In genomic region chr7:37753398-37753797, GRCh38 we compare ENCODE assay signal across 22 cellular contexts.
A peak's percentile ranks its signal among the peaks of the same experiment; 100 is the strongest.
DNase-seq lines count a peak whose midpoint lies in the region; ATAC-seq, FAIRE-seq and TF ChIP-seq lines count a peak whose summit lies in the region.
"Had no signal": no experiment of that assay in that cellular context is flagged by ENCODE, and none has a peak within 500 bp of the region (broad histone marks: within the 10 kb centered on the region; RNA-seq: fewer than 3 reads in every experiment).

No MANE protein-coding gene starts in this region.

- no peaks in the 10 kb centered on the region for H3K27me3 ChIP-seq in cardiac muscle cell
- H3K27me3 ChIP-seq in right cardiac atrium (ENCODE audit: control insufficient read depth, insufficient read depth), result no peaks in the 10 kb centered on the region
- no peaks in the 10 kb centered on the region for H3K27me3 ChIP-seq in GM12878 (replicated peaks in 1 of 2; ENCODE audit: control insufficient read depth in 2 of 2, insufficient read depth in 2 of 2, low read length in 1 of 2)
- H3K27me3 ChIP-seq: BLaER1 had no signal

- H3K4me1 Mint-ChIP-seq in mesothelial cell of epicardium, result peaks cover 6% of the 10 kb centered on the region
- H3K4me1 Mint-ChIP-seq: B cell; CD4-positive, CD25-positive, alpha-beta regulatory T cell had no signal

- CTCF ChIA-PET in A549 (lab: Yijun Ruan, JAX), result no interaction called here
- CTCF ChIA-PET in GM12878 (lab: Yijun Ruan, JAX), result interaction anchor here (1.1 to 3.3 kb wide), 3 partner anchors 19 to 80 kb away, joined by 4 to 12 read pairs (median 9); no protein-coding TSS in a partner anchor

- TF ChIP-seq CTCF in cardiac muscle cell (IDR thresholded peaks at IDR 0.05; ENCODE audit: low read depth, low read length) (no peak), A549 (IDR thresholded peaks at IDR 0.05) (no peak), GM12878 (IDR thresholded peaks at IDR 0.05 in 2 of 3, conservative IDR thresholded peaks at IDR 0.05 in 1 of 3; ENCODE audit: control insufficient read depth in 2 of 3, extremely low read depth in 1 of 3, insufficient read depth in 1 of 3, low read depth in 3 of 3, low read length in 3 of 3) (no peak), mesothelial cell of epicardium (IDR thresholded peaks at IDR 0.05; ENCODE audit: unreplicated experiment) (no peak)

- no peak overlapping the region for H3K4me2 ChIP-seq in A549
- no peak overlapping the region for H3K4me2 ChIP-seq in GM12878 (ENCODE audit: control insufficient read depth, insufficient read depth)
- H3K4me2 ChIP-seq: BLaER1, GM23338 had no signal

- SMC1A ChIA-PET in GM12878 (lab: Charles Lee; ENCODE audit: uncharacterized antibody, unreplicated experiment), result interaction anchor here (0.6 to 1.5 kb wide), 6 partner anchors 9 to 110 kb away, joined by 3 to 6 read pairs (median 4); no protein-coding TSS in a partner anchor

- intact Hi-C loops in right cardiac atrium (cut with DNase I), result no loop called here
- intact Hi-C loops in GM12878 (cut with micrococcal nuclease; ENCODE audit: unreplicated experiment), result no loop called here

- peak; percentile 28 for FAIRE-seq in A549 (lab: Jason Lieb, UNC)
- FAIRE-seq in GM12878 (lab: Jason Lieb, UNC), result no peak
- FAIRE-seq: G401.6, GM12891, GM18507 had no signal

- peak overlapping the region; percentile 17; the same call in 1 of the 2 replicates for H2AFZ ChIP-seq in GM12878 (ENCODE audit: control insufficient read depth, low read depth, low read length)
- H2AFZ ChIP-seq: GM23338 had no signal

- no peaks in the 10 kb centered on the region for H3K9me3 ChIP-seq in cardiac muscle cell (ENCODE audit: low read depth)
- no peaks in the 10 kb centered on the region for H3K9me3 ChIP-seq in right cardiac atrium (ENCODE audit: control insufficient read depth, low read length)
- H3K9me3 ChIP-seq in A549, result no peaks in the 10 kb centered on the region
- H3K9me3 ChIP-seq in GM12878 (replicated peaks; ENCODE audit: control insufficient read depth, insufficient read depth, low read length), result no peaks in the 10 kb centered on the region; the same call in 2 of the 3 replicates
- H3K9me3 ChIP-seq: BLaER1, Caco-2 had no signal

- H3K36me3 ChIP-seq in cardiac muscle cell (no peaks in the 10 kb centered on the region), GM12878 (ENCODE audit: control insufficient read depth in 2 of 2, insufficient read depth in 2 of 2, low read length in 1 of 2) (no peaks in the 10 kb centered on the region)
- H3K36me3 ChIP-seq: BLaER1 had no signal

- RAD21 ChIA-PET in GM12878 (lab: Charles Lee; ENCODE audit: unreplicated experiment), result interaction anchor here (1.2 to 1.5 kb wide), 2 partner anchors 21 to 64 kb away, joined by 3 to 4 read pairs; no protein-coding TSS in a partner anchor

- POLR2A ChIA-PET in A549 (lab: Yijun Ruan, JAX), result no interaction called here
- POLR2A ChIA-PET in GM12878 (lab: Charles Lee), result interaction anchor here (0.6 to 0.9 kb wide), 3 partner anchors 18 to 58 kb away, joined by 4 to 5 read pairs (median 5); no protein-coding TSS in a partner anchor

- no peaks in the 10 kb centered on the region for H4K20me1 ChIP-seq in GM12878 (ENCODE audit: control insufficient read depth, insufficient read depth)
- H4K20me1 ChIP-seq: BLaER1 had no signal

- peak overlapping the region; percentile 48 for H3K27ac Mint-ChIP-seq in mesothelial cell of epicardium
- H3K27ac Mint-ChIP-seq: B cell; CD4-positive, CD25-positive, alpha-beta regulatory T cell; CD8-positive, alpha-beta T cell; GM23338; H9 had no signal

- peaks cover 11% of the 10 kb centered on the region for H3K9me3 Mint-ChIP-seq in mesothelial cell of epicardium
- H3K9me3 Mint-ChIP-seq: CD8-positive, alpha-beta T cell; GM23338; H9 had no signal

- BruUV-seq in GM12878 (replicated peaks; lab: Mats Ljungman, UMichigan), result no TSS peak

- no peak for TF ChIP-seq EP300 in A549 (IDR thresholded peaks at IDR 0.05)
- no peak for TF ChIP-seq EP300 in GM12878 (IDR thresholded peaks at IDR 0.05; ENCODE audit: borderline replicate concordance in 1 of 2, control insufficient read depth in 1 of 2, low read depth in 2 of 2, low read length in 2 of 2)

- in situ Hi-C loops in GM12878 (cut with MboI), result no loop called here

- no peak overlapping the region for H3K4me3 Mint-ChIP-seq in mesothelial cell of epicardium
- H3K4me3 Mint-ChIP-seq: B cell; CD4-positive, CD25-positive, alpha-beta regulatory T cell; CD8-positive, alpha-beta T cell; GM23338; H9 had no signal

- H3K4me1 ChIP-seq in cardiac muscle cell (ENCODE audit: low read depth) (peaks cover 44% of the 10 kb centered on the region), right cardiac atrium (ENCODE audit: control insufficient read depth, insufficient read depth, low read length) (peaks cover 4% of the 10 kb centered on the region), A549 (no peaks in the 10 kb centered on the region), GM12878 (ENCODE audit: control insufficient read depth, insufficient read depth, low read length) (no peaks in the 10 kb centered on the region)
- H3K4me1 ChIP-seq: Caco-2 had no signal

- TF ChIP-seq RAD21 in A549 (conservative IDR thresholded peaks at IDR 0.05 in 1 of 2, IDR thresholded peaks at IDR 0.05 in 1 of 2) (no peak), GM12878 (IDR thresholded peaks at IDR 0.05; ENCODE audit: insufficient read depth, low read depth, low read length) (no peak)

- ATAC-seq in right cardiac atrium (no peak), A549 (no peak), GM12878 (no peak), HG03439 (IDR thresholded peaks at IDR 0.05; ENCODE audit: unreplicated experiment) (no peak)
- ATAC-seq: CD8-positive, alpha-beta T cell; GM23338; HCT116 had no signal

- H3K27ac ChIP-seq in cardiac muscle cell, result peak overlapping the region; percentile 45
- no peak overlapping the region for H3K27ac ChIP-seq in right cardiac atrium (ENCODE audit: low read length)
- H3K27ac ChIP-seq in A549, result no peak overlapping the region
- no peak overlapping the region for H3K27ac ChIP-seq in GM12878 (ENCODE audit: control insufficient read depth, insufficient read depth)
- H3K27ac ChIP-seq: BLaER1, C4-2B had no signal

- no peaks in the 10 kb centered on the region for H3K79me2 ChIP-seq in GM12878 (ENCODE audit: control insufficient read depth, insufficient read depth, low read length)

- H3K4me3 ChIP-seq in cardiac muscle cell (no peak overlapping the region), right cardiac atrium (ENCODE audit: low read length) (no peak overlapping the region), A549 (no peak overlapping the region), GM12878 (no peak overlapping the region)
- H3K4me3 ChIP-seq: BLaER1, GM23338 had no signal

- DNase-seq in cardiac muscle cell (ENCODE audit: low read depth in 1 of 2, low spot score in 1 of 2), result no peak
- no peak for DNase-seq in right cardiac atrium
- no peak for DNase-seq in A549 (ENCODE audit: low read depth in 1 of 2, low spot score in 1 of 2)
- no peak for DNase-seq in GM12878 (ENCODE audit: low read depth, low spot score)
- DNase-seq in mesothelial cell of epicardium (ENCODE audit: low spot score in 2 of 2, unreplicated experiment in 2 of 2), result no peak
- no peak for DNase-seq in hypothalamus (lab: John Stamatoyannopoulos, UW)
- no peak for DNase-seq in SHP77 (lab: John Stamatoyannopoulos, UW)
- DNase-seq: Caco-2; CD4-positive, CD25-positive, alpha-beta regulatory T cell; CD8-positive, alpha-beta T cell; DMS153; DND-41; H9 had no signal

- H3K9ac ChIP-seq in GM12878 (ENCODE audit: control insufficient read depth, insufficient read depth, low read length), result no peak overlapping the region
- H3K9ac ChIP-seq: BLaER1 had no signal

- peaks cover 5% of the 10 kb centered on the region for H3K27me3 Mint-ChIP-seq in mesothelial cell of epicardium (ENCODE audit: low read depth)

- TF ChIP-seq POLR2A in A549 (IDR thresholded peaks at IDR 0.05; ENCODE audit: low read length) (no peak), GM12878 (IDR thresholded peaks at IDR 0.05; ENCODE audit: low read depth, low read length) (no peak)

- H3K36me3 Mint-ChIP-seq in mesothelial cell of epicardium, result no peaks in the 10 kb centered on the region
- H3K36me3 Mint-ChIP-seq: CD4-positive, CD25-positive, alpha-beta regulatory T cell; CD8-positive, alpha-beta T cell had no signal

TF ChIP-seq in A549, 52 proteins besides CTCF, POLR2A, EP300 and RAD21 (continues in another document):
- no peak for TF ChIP-seq HEYL (CRISPR knock-in tag; IDR thresholded peaks at IDR 0.05)
- no peak for TF ChIP-seq ESRRA (IDR thresholded peaks at IDR 0.05; ENCODE audit: borderline replicate concordance, low read length)

TF ChIP-seq in GM12878, 131 proteins besides CTCF, POLR2A, EP300 and RAD21:
- no peak for TF ChIP-seq RELA (IDR thresholded peaks at IDR 0.05; ENCODE audit: borderline replicate concordance, partially characterized antibody)
- TF ChIP-seq JUNB (IDR thresholded peaks at IDR 0.05), result no peak
- TF ChIP-seq IRF4 (IDR thresholded peaks at IDR 0.05; ENCODE audit: low read depth, low read length), result no peak
- TF ChIP-seq MYC (IDR thresholded peaks at IDR 0.05; ENCODE audit: insufficient read depth, insufficient read length, insufficient replicate concordance, low read length, severe bottlenecking), result no peak
- TF ChIP-seq NFIC (IDR thresholded peaks at IDR 0.05; ENCODE audit: low read depth, low read length), result no peak
- TF ChIP-seq CHD2 (IDR thresholded peaks at IDR 0.05; ENCODE audit: borderline replicate concordance, low read depth, low read length), result no peak
- no peak for TF ChIP-seq SMARCA5 (IDR thresholded peaks at IDR 0.05)
- TF ChIP-seq CEBPB (IDR thresholded peaks at IDR 0.05; ENCODE audit: borderline replicate concordance in 1 of 2, low read depth in 2 of 2, low read length in 2 of 2), result no peak
- no peak for TF ChIP-seq NFYA (IDR thresholded peaks at IDR 0.05; ENCODE audit: borderline replicate concordance, low read depth, low read length)
- TF ChIP-seq EZH2 (IDR thresholded peaks at IDR 0.05; ENCODE audit: borderline replicate concordance, control insufficient read depth, low read depth, low read length), result no peak
- TF ChIP-seq HDAC2 (IDR thresholded peaks at IDR 0.05), result no peak
- no peak for TF ChIP-seq HDAC6 (IDR thresholded peaks at IDR 0.05; ENCODE audit: unreplicated experiment)
